Comparison of ENCODE assay signal across 28 cellular contexts in the genomic region with DNA sequence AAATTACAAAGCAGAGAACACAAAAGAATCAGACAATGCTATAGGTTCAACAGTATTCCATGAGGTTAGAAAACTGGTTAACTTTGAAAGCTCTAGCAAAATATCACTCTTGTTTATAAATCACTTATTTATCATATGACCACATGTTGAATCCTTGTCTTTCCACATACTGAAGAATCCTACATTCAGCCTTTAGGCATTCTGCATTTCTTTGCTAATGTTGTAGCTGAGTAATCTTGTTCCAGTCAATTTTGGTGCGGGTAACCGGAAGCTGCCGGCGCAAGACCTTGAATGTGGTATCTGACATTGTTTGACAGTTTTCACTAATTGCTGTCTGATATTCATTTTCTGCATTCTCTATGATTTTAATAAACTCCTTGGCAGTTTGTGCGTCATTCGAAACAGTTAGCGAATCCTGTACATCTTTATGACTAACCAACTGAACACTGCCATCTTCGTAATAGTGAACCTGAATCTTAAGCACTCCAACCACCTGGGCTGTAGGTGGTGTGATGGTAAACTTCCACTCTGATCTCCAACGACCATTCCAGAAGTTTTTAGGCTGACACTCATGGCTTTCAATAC.
"Had no signal": no experiment of that assay in that cellular context is flagged by ENCODE, and none has a peak within 500 bp of the region (broad histone marks: within the 10 kb centered on the region; RNA-seq: fewer than 3 reads in every experiment).

No MANE protein-coding gene starts in this region.

- H3K4me2 ChIP-seq: neural progenitor cell had no signal

- H2AFZ ChIP-seq: neural progenitor cell had no signal

- FAIRE-seq: colon, endothelial cell of umbilical vein, TTC549 had no signal

- H3K4me3 ChIP-seq: adrenal gland, breast epithelium, esophagus squamous epithelium, left ventricle myocardium inferior, neural progenitor cell, ovary, prostate gland, right atrium auricular region, thyroid gland had no signal

- H3K27me3 ChIP-seq: adrenal gland, breast epithelium, esophagus squamous epithelium, neural progenitor cell, ovary, right atrium auricular region, thyroid gland had no signal

- H3K27ac ChIP-seq: adrenal gland, breast epithelium, esophagus squamous epithelium, left ventricle myocardium inferior, neural progenitor cell, ovary, prostate gland, right atrium auricular region, thyroid gland, WERI-Rb-1 had no signal

- H3K36me3 Mint-ChIP-seq: activated naive CD4-positive, alpha-beta T cell treated with anti-CD3 and anti-CD28 coated beads, Interleukin-2, amount 50 U/mL, for 72 hours had no signal

- H3K4me3 Mint-ChIP-seq: activated CD4-positive, alpha-beta T cell treated with anti-CD3 and anti-CD28 coated beads, Interleukin-2, amount 10 ng/mL, durations not matched to agents 7 days and 5 days; activated CD8-positive, alpha-beta T cell treated with anti-CD3 and anti-CD28 coated beads, Interleukin-2, amount 10 ng/mL, durations not matched to agents 7 days and 5 days; activated T-helper 17 cell treated with anti-CD3 and anti-CD28 coated beads, Interleukin-2, amount 50 U/mL, for 72 hours; central memory CD8-positive, alpha-beta T cell; naive thymus-derived CD8-positive, alpha-beta T cell; neural progenitor cell; stimulated activated naive CD8-positive, alpha-beta T cell treated with anti-CD3 and anti-CD28 coated beads, Interleukin-15, Interleukin-2, amounts not matched to agents 100 ng/mL and 50 ng/mL, for 24 hours; T-cell had no signal

- H3K27me3 Mint-ChIP-seq: activated CD4-positive, alpha-beta T cell treated with anti-CD3 and anti-CD28 coated beads, Interleukin-2, amount 10 ng/mL, durations not matched to agents 7 days and 5 days; activated T-helper 17 cell treated with anti-CD3 and anti-CD28 coated beads, Interleukin-2, amount 50 U/mL, for 72 hours; central memory CD8-positive, alpha-beta T cell; naive thymus-derived CD8-positive, alpha-beta T cell; stimulated activated naive CD8-positive, alpha-beta T cell treated with anti-CD3 and anti-CD28 coated beads, Interleukin-15, Interleukin-2, amounts not matched to agents 100 ng/mL and 50 ng/mL, for 24 hours; T-cell had no signal

- H3K9me3 Mint-ChIP-seq: activated naive CD4-positive, alpha-beta T cell treated with anti-CD3 and anti-CD28 coated beads, Interleukin-2, amount 50 U/mL, for 72 hours; activated T-helper 17 cell treated with anti-CD3 and anti-CD28 coated beads, Interleukin-2, amount 50 U/mL, for 72 hours; central memory CD8-positive, alpha-beta T cell; neural progenitor cell; stimulated activated naive CD8-positive, alpha-beta T cell treated with anti-CD3 and anti-CD28 coated beads, Interleukin-15, Interleukin-2, amounts not matched to agents 100 ng/mL and 50 ng/mL, for 24 hours; T-cell had no signal

- ATAC-seq: activated CD8-positive, alpha-beta T cell treated with anti-CD3 and anti-CD28 coated beads, Interleukin-2, amount 10 ng/mL, durations not matched to agents 7 days and 5 days; activated naive CD4-positive, alpha-beta T cell treated with anti-CD3 and anti-CD28 coated beads, Interleukin-2, amount 50 U/mL, for 72 hours; activated T-helper 17 cell treated with anti-CD3 and anti-CD28 coated beads, Interleukin-2, amount 50 U/mL, for 72 hours; naive thymus-derived CD8-positive, alpha-beta T cell; T-cell had no signal

- H3K36me3 ChIP-seq: adrenal gland, breast epithelium, left ventricle myocardium inferior, neural progenitor cell, ovary, prostate gland, right atrium auricular region, thyroid gland had no signal

- DNase-seq: activated CD4-positive, alpha-beta T cell treated with anti-CD3 and anti-CD28 coated beads, Interleukin-2, amount 10 ng/mL, durations not matched to agents 7 days and 5 days; activated CD4-positive, CD25-positive, alpha-beta regulatory T cell treated with anti-CD3 and anti-CD28 coated beads, Interleukin-2, amount 50 U/mL, for 72 hours; activated CD8-positive, alpha-beta T cell treated with anti-CD3 and anti-CD28 coated beads, Interleukin-2, amount 10 ng/mL, durations not matched to agents 7 days and 5 days; activated T-cell treated with anti-CD3 and anti-CD28 coated beads, Interleukin-2, amount 50 U/mL, for 1 hour; adrenal gland; effector memory CD4-positive, alpha-beta T cell; esophagus squamous epithelium; kidney glomerular epithelial cell; left ventricle myocardium inferior; naive thymus-derived CD8-positive, alpha-beta T cell; ovary; stimulated activated CD4-positive, alpha-beta T cell treated with anti-CD3 and anti-CD28 coated beads, Interleukin-12 subunit alpha, Interleukin-12 subunit beta, amount 100 ng/mL, for 4 hours; stimulated activated CD4-positive, alpha-beta T cell treated with anti-CD3 and anti-CD28 coated beads, Interleukin-4, amount 100 ng/mL, for 4 hours; substantia nigra; T-cell; thyroid gland; WERI-Rb-1 had no signal

- H3K4me1 ChIP-seq: breast epithelium, neural progenitor cell, prostate gland, thyroid gland had no signal

- H3K27ac Mint-ChIP-seq: activated CD4-positive, alpha-beta T cell treated with anti-CD3 and anti-CD28 coated beads, Interleukin-2, amount 10 ng/mL, durations not matched to agents 7 days and 5 days; activated CD8-positive, alpha-beta T cell treated with anti-CD3 and anti-CD28 coated beads, Interleukin-2, amount 10 ng/mL, durations not matched to agents 7 days and 5 days; activated naive CD4-positive, alpha-beta T cell treated with anti-CD3 and anti-CD28 coated beads, Interleukin-2, amount 50 U/mL, for 72 hours; activated T-helper 17 cell treated with anti-CD3 and anti-CD28 coated beads, Interleukin-2, amount 50 U/mL, for 72 hours; naive thymus-derived CD8-positive, alpha-beta T cell; neural progenitor cell; stimulated activated naive CD8-positive, alpha-beta T cell treated with anti-CD3 and anti-CD28 coated beads, Interleukin-15, Interleukin-2, amounts not matched to agents 100 ng/mL and 50 ng/mL, for 24 hours; T-cell had no signal

- H3K9me3 ChIP-seq: adrenal gland, breast epithelium, esophagus squamous epithelium, left ventricle myocardium inferior, ovary, prostate gland, right atrium auricular region, thyroid gland had no signal

- H3K9ac ChIP-seq: neural progenitor cell had no signal
